ENCODE assay signal across 8 cellular contexts in the genomic region with DNA sequence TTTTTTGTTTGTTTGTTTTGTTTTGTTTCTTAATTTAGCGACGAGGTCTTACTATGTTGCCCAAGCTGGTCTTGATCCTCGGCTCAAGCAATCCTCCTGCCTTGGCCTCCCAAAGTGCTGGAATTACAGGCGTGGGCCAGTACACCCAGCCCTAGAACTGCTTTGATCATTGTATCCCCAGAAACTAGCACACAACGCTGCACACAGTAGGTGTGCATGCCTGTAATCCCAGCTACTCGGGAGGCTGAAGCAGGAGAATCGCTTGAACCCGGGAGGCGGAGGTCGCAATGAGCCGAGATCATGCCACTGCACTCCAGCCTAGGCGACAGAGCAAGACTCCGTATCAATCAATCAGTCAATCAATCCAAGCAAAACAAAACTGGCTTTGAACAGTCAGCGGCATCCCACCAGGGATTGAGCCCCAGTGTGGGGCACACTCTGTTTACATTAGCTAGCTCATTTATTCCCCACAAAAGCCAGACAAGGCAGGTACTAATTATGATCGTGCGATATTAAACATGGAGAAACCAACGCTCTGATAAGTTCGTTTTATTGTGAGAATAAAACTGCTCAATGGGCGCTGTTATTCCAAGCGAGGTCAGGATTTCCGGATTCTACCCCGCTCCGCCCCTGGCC. TPM values are rescaled to one million over a fixed set of nuclear protein-coding genes. Genes with fewer than 3 reads are reported as not detected.
A peak's percentile ranks its signal among the peaks of the same experiment; 100 is the strongest.
DNase-seq lines count a peak whose midpoint lies in the region; ATAC-seq, FAIRE-seq and TF ChIP-seq lines count a peak whose summit lies in the region.

No MANE protein-coding gene starts in this region.

- H3K36me3 ChIP-seq in SU-DHL-6 (ENCODE audit: low read length) (no peaks in the 10 kb centered on the region), skeletal muscle tissue (ENCODE audit: control insufficient read depth in 3 of 3, insufficient read depth in 3 of 3, low read length in 3 of 3) (peaks cover 7 to 14% (median 12%) of the 10 kb centered on the region in 3 donors)

- H3K79me2 ChIP-seq in SU-DHL-6 (ENCODE audit: insufficient read depth, low read length) = peaks cover 35% of the 10 kb centered on the region

- no peaks in the 10 kb centered on the region for H3K9me3 ChIP-seq in SU-DHL-6 (ENCODE audit: insufficient read depth, low read length)
- no peaks in the 10 kb centered on the region for H3K9me3 ChIP-seq in skeletal muscle tissue (ENCODE audit: control insufficient read depth in 3 of 3, low read length in 3 of 3)

- no peaks in the 10 kb centered on the region for H3K9me3 Mint-ChIP-seq in stimulated activated naive CD8-positive, alpha-beta T cell treated with anti-CD3 and anti-CD28 coated beads, Interleukin-15, Interleukin-2, amounts not matched to agents 100 ng/mL and 50 ng/mL, for 24 hours
- H3K9me3 Mint-ChIP-seq in glutamatergic neuron (ENCODE audit: unreplicated experiment) = peaks cover 9% of the 10 kb centered on the region

- no peaks in the 10 kb centered on the region for H3K27me3 ChIP-seq in SU-DHL-6 (ENCODE audit: low read length)
- no peaks in the 10 kb centered on the region for H3K27me3 ChIP-seq in skeletal muscle tissue (ENCODE audit: control insufficient read depth in 3 of 3, insufficient read depth in 3 of 3, low read length in 3 of 3)

- H3K4me1 ChIP-seq in skeletal muscle tissue (ENCODE audit: control insufficient read depth in 3 of 3, insufficient read depth in 3 of 3, low read length in 3 of 3) = peaks cover 11 to 13% (median 12%) of the 10 kb centered on the region in 3 donors

- DNase-seq in stimulated activated naive CD8-positive, alpha-beta T cell treated with anti-CD3 and anti-CD28 coated beads, Interleukin-15, Interleukin-2, amounts not matched to agents 100 U/mL and 50 U/mL, for 24 hours = no peak
- no peak for DNase-seq in glutamatergic neuron
- no peak for DNase-seq in inferior parietal cortex (ENCODE audit: extremely low spot score)
- no peak for DNase-seq in NCI-H146 treated with DMSO at 0.1 percent for 48 hours (lab: John Stamatoyannopoulos, UW; ENCODE audit: unreplicated experiment)
- DNase-seq in frontal cortex (ENCODE audit: low spot score in 2 of 2) = no peak

- H3K27me3 Mint-ChIP-seq in stimulated activated naive CD8-positive, alpha-beta T cell treated with anti-CD3 and anti-CD28 coated beads, Interleukin-15, Interleukin-2, amounts not matched to agents 100 ng/mL and 50 ng/mL, for 24 hours = no peaks in the 10 kb centered on the region
- H3K27me3 Mint-ChIP-seq in glutamatergic neuron (ENCODE audit: unreplicated experiment) = peaks cover 13% of the 10 kb centered on the region

- H3K27ac ChIP-seq in SU-DHL-6 (ENCODE audit: low read depth, low read length) = peak overlapping the region; percentile 48
- peak overlapping the region; percentile 34 for H3K27ac ChIP-seq in skeletal muscle tissue (ENCODE audit: low read depth, low read length)

- H3K9me2 ChIP-seq in SU-DHL-6 (replicated peaks; ENCODE audit: insufficient read depth, low read length) = no peaks in the 10 kb centered on the region

- no peak for ATAC-seq in stimulated activated naive CD8-positive, alpha-beta T cell treated with anti-CD3 and anti-CD28 coated beads, Interleukin-15, Interleukin-2, amounts not matched to agents 100 U/mL and 50 U/mL, for 24 hours

- FAIRE-seq in frontal cortex (lab: Jason Lieb, UNC) = no peak

- peaks cover 19% of the 10 kb centered on the region for H3F3A ChIP-seq in SU-DHL-6 (ENCODE audit: insufficient read depth)

- TF ChIP-seq CTCF in SU-DHL-6 (IDR thresholded peaks at IDR 0.05; ENCODE audit: insufficient read depth, low read length, poor library complexity, severe bottlenecking) (no peak), glutamatergic neuron (IDR thresholded peaks at IDR 0.05; ENCODE audit: partially characterized antibody, unreplicated experiment) (no peak)

- H3K9ac ChIP-seq in SU-DHL-6 (ENCODE audit: low read length) (peak overlapping the region; percentile 40; the same call in 1 of the 2 replicates), skeletal muscle tissue (ENCODE audit: low read depth in 1 of 3, low read length in 3 of 3) (peak overlapping the region; percentile 40 to 78 (median 52))

- H3K27ac Mint-ChIP-seq in stimulated activated naive CD8-positive, alpha-beta T cell treated with anti-CD3 and anti-CD28 coated beads, Interleukin-15, Interleukin-2, amounts not matched to agents 100 ng/mL and 50 ng/mL, for 24 hours = peak overlapping the region; percentile 88
- H3K27ac Mint-ChIP-seq in glutamatergic neuron (ENCODE audit: unreplicated experiment) = peak overlapping the region; percentile 80

- no peaks in the 10 kb centered on the region; the same call in 1 of the 2 replicates for H4K20me1 ChIP-seq in SU-DHL-6 (ENCODE audit: low read depth, low read length)

- H2AFZ ChIP-seq in SU-DHL-6 (ENCODE audit: low read depth, low read length, severe bottlenecking) = peak overlapping the region; percentile 5

- H3K4me3 Mint-ChIP-seq in stimulated activated naive CD8-positive, alpha-beta T cell treated with anti-CD3 and anti-CD28 coated beads, Interleukin-15, Interleukin-2, amounts not matched to agents 100 ng/mL and 50 ng/mL, for 24 hours = peak overlapping the region; percentile 87
- H3K4me3 Mint-ChIP-seq in glutamatergic neuron (ENCODE audit: unreplicated experiment) = peak overlapping the region; percentile 87

- H3K4me1 Mint-ChIP-seq in stimulated activated naive CD8-positive, alpha-beta T cell treated with anti-CD3 and anti-CD28 coated beads, Interleukin-15, Interleukin-2, amounts not matched to agents 100 ng/mL and 50 ng/mL, for 24 hours (ENCODE audit: low read depth) = peaks cover 23% of the 10 kb centered on the region
- H3K4me1 Mint-ChIP-seq in glutamatergic neuron (ENCODE audit: low read depth, unreplicated experiment) = peaks cover 6% of the 10 kb centered on the region

- peak overlapping the region; percentile 63 for H3K4me2 ChIP-seq in SU-DHL-6 (ENCODE audit: low read depth, low read length, poor library complexity, severe bottlenecking)

- H3K36me3 Mint-ChIP-seq in stimulated activated naive CD8-positive, alpha-beta T cell treated with anti-CD3 and anti-CD28 coated beads, Interleukin-15, Interleukin-2, amounts not matched to agents 100 ng/mL and 50 ng/mL, for 24 hours (ENCODE audit: low read depth) = peaks cover 16% of the 10 kb centered on the region
- H3K36me3 Mint-ChIP-seq in glutamatergic neuron (ENCODE audit: unreplicated experiment) = no peaks in the 10 kb centered on the region

- H3K4me3 ChIP-seq in SU-DHL-6 (ENCODE audit: insufficient read depth, low read length, poor library complexity, severe bottlenecking) = peak overlapping the region; percentile 41
- peak overlapping the region; percentile 63 to 93 (median 83) for H3K4me3 ChIP-seq in skeletal muscle tissue (ENCODE audit: low read length in 3 of 3)

RNA-seq across cellular contexts. Expression of gene VPS4A, which starts 0.6 kb away (rescaled TPM):
- total RNA-seq in glutamatergic neuron (ENCODE audit: unreplicated experiment) = 38.9 TPM
- 25.6 TPM for total RNA-seq in skeletal muscle tissue
- 40.8 TPM for total RNA-seq in frontal cortex

RNA-seq across cellular contexts. Expression of gene PDF, which starts 19.8 kb away (rescaled TPM):
- total RNA-seq in glutamatergic neuron (ENCODE audit: unreplicated experiment) (12.0 TPM), skeletal muscle tissue (6.8 TPM), frontal cortex (6.1 TPM)

RNA-seq across cellular contexts. Expression of gene COG8, which starts 28.8 kb away (rescaled TPM):
- 51.2 TPM for total RNA-seq in glutamatergic neuron (ENCODE audit: unreplicated experiment)
- total RNA-seq in skeletal muscle tissue = 36.0 TPM
- 41.6 TPM for total RNA-seq in frontal cortex

RNA-seq across cellular contexts. Expression of gene NIP7, which starts 29.0 kb away (rescaled TPM):
- total RNA-seq in glutamatergic neuron (ENCODE audit: unreplicated experiment) (19.6 TPM), skeletal muscle tissue (21.9 TPM), frontal cortex (13.0 TPM)

RNA-seq across cellular contexts. Expression of gene TMED6, which starts 41.0 kb away (rescaled TPM):
- not detected for total RNA-seq in glutamatergic neuron (ENCODE audit: unreplicated experiment)
- not detected for total RNA-seq in skeletal muscle tissue
- total RNA-seq in frontal cortex = not detected
